10 cellular contexts compared by ENCODE assay signal in the genomic region with DNA sequence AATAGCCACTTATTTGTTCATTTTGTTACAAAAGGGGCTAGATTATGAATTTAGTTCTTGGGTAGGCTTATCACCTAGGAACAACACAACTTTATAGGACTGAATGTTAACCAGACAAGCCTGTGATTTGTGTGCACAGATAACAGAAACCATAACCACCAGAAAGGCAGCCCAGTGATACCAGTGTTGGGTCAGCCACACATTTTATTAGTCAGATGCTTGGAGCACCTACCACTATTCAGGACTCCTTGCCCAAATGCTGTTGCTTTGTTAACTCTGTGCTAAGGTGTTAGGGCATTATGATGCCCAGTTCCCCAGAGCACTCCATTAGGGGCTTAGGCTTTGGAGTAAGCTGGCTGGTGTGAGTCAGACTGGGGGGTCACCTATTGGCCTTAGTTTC. TPM values are rescaled to one million over a fixed set of nuclear protein-coding genes. Genes with fewer than 3 reads are reported as not detected.
DNase-seq lines count a peak whose midpoint lies in the region; ATAC-seq and TF ChIP-seq lines count a peak whose summit lies in the region.
"Had no signal": no experiment of that assay in that cellular context is flagged by ENCODE, and none has a peak within 500 bp of the region (broad histone marks: within the 10 kb centered on the region; RNA-seq: fewer than 3 reads in every experiment).

No MANE protein-coding gene starts in this region.

- no peaks in the 10 kb centered on the region for H3K9me3 ChIP-seq in gastrocnemius medialis
- H3K9me3 ChIP-seq: prostate gland had no signal

- POLR2A ChIA-PET in WTC11 (lab: Charles Lee), result no interaction called here

- peaks cover 50% of the 10 kb centered on the region for H3K4me1 Mint-ChIP-seq in WTC11

- ATAC-seq in HG02610 (IDR thresholded peaks at IDR 0.05; ENCODE audit: unreplicated experiment) (peak; percentile 53), WTC11 (peak; percentile 38; the same call in 1 of the 2 replicates), gastrocnemius medialis (peak; percentile 35 to 51), HG02840 (IDR thresholded peaks at IDR 0.05; ENCODE audit: low FRiP score, unreplicated experiment) (no peak)

- DNase-seq in NCI-H82 (lab: John Stamatoyannopoulos, UW), result peak; percentile 61
- DNase-seq in NCI-H82 treated with DMSO at 0.1 percent for 48 hours (lab: John Stamatoyannopoulos, UW; ENCODE audit: unreplicated experiment), result no peak
- no peak for DNase-seq in WTC11 (ENCODE audit: low spot score)
- DNase-seq in gastrocnemius medialis, result no peak
- no peak for DNase-seq in stimulated activated CD4-positive, alpha-beta T cell treated with anti-CD3 and anti-CD28 coated beads, Interleukin-2, amount 100 ng/mL, for 48 hours
- no peak for DNase-seq in SIG-M5 (lab: John Stamatoyannopoulos, UW)

- no peaks in the 10 kb centered on the region for H3K36me3 Mint-ChIP-seq in WTC11

- peak overlapping the region in 3 of 4 donors; percentile 5 to 6 (median 5) for H3K4me3 ChIP-seq in gastrocnemius medialis
- H3K4me3 ChIP-seq: prostate gland had no signal

- no peak overlapping the region for H3K4me3 Mint-ChIP-seq in WTC11

- CTCF ChIA-PET in WTC11 (lab: Charles Lee), result no interaction called here

- no peaks in the 10 kb centered on the region for H3K9me3 Mint-ChIP-seq in WTC11

- no peak overlapping the region for H3K27ac Mint-ChIP-seq in WTC11

- no peaks in the 10 kb centered on the region for H3K36me3 ChIP-seq in gastrocnemius medialis
- H3K36me3 ChIP-seq: prostate gland had no signal

- no peak for TF ChIP-seq POLR2A in gastrocnemius medialis (IDR thresholded peaks at IDR 0.05)

- TF ChIP-seq CTCF in WTC11 (IDR thresholded peaks at IDR 0.05) (no peak), gastrocnemius medialis (IDR thresholded peaks at IDR 0.05 in 4 of 5, conservative IDR thresholded peaks at IDR 0.05 in 1 of 5) (no peak)

- H3K27ac ChIP-seq in gastrocnemius medialis, result peak overlapping the region; percentile 76 to 86 (median 84)
- H3K27ac ChIP-seq: 22Rv1, prostate gland had no signal

- peaks cover 89 to 93% of the 10 kb centered on the region in 2 donors for H3K4me1 ChIP-seq in gastrocnemius medialis
- H3K4me1 ChIP-seq: prostate gland had no signal

- no peaks in the 10 kb centered on the region for H3K27me3 ChIP-seq in gastrocnemius medialis

- in situ Hi-C loops in gastrocnemius medialis (cut with MboI; ENCODE audit: low sequenced_read_pairs in 4 of 4), result no loop called here

- H3K27me3 Mint-ChIP-seq in WTC11 (ENCODE audit: low read depth), result no peaks in the 10 kb centered on the region

- intact Hi-C loops in gastrocnemius medialis (cut with DNase I; ENCODE audit: low total_unique reads), result loop anchor here (5.0 kb wide), 1 partner anchor 180 kb away; no protein-coding TSS in a partner anchor

TF ChIP-seq in WTC11, 78 proteins besides CTCF, POLR2A, EP300 and RAD21:
- TF ChIP-seq CREM (CRISPR knock-in tag; IDR thresholded peaks at IDR 0.05), result no peak
- no peak for TF ChIP-seq ZNF671 (CRISPR knock-in tag; IDR thresholded peaks at IDR 0.05)
- no peak for TF ChIP-seq IRF2 (CRISPR knock-in tag; IDR thresholded peaks at IDR 0.05; ENCODE audit: borderline replicate concordance, low read depth)
- TF ChIP-seq MYBL2 (CRISPR knock-in tag; IDR thresholded peaks at IDR 0.05), result no peak
- TF ChIP-seq JAZF1 (CRISPR knock-in tag; IDR thresholded peaks at IDR 0.05), result no peak
- TF ChIP-seq, protein P1, sequence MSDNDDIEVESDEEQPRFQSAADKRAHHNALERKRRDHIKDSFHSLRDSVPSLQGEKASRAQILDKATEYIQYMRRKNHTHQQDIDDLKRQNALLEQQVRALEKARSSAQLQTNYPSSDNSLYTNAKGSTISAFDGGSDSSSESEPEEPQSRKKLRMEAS (CRISPR knock-in tag; IDR thresholded peaks at IDR 0.05), result no peak
- TF ChIP-seq OVOL2 (CRISPR knock-in tag; IDR thresholded peaks at IDR 0.05; ENCODE audit: borderline replicate concordance), result no peak
- TF ChIP-seq, protein P2, sequence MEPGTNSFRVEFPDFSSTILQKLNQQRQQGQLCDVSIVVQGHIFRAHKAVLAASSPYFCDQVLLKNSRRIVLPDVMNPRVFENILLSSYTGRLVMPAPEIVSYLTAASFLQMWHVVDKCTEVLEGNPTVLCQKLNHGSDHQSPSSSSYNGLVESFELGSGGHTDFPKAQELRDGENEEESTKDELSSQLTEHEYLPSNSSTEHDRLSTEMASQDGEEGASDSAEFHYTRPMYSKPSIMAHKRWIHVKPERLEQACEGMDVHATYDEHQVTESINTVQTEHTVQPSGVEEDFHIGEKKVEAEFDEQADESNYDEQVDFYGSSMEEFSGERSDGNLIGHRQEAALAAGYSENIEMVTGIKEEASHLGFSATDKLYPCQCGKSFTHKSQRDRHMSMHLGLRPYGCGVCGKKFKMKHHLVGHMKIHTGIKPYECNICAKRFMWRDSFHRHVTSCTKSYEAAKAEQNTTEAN (CRISPR knock-in tag; IDR thresholded peaks at IDR 0.05), result no peak
- TF ChIP-seq ZNF138 (CRISPR knock-in tag; conservative IDR thresholded peaks at IDR 0.05), result no peak
- TF ChIP-seq, protein P3, sequence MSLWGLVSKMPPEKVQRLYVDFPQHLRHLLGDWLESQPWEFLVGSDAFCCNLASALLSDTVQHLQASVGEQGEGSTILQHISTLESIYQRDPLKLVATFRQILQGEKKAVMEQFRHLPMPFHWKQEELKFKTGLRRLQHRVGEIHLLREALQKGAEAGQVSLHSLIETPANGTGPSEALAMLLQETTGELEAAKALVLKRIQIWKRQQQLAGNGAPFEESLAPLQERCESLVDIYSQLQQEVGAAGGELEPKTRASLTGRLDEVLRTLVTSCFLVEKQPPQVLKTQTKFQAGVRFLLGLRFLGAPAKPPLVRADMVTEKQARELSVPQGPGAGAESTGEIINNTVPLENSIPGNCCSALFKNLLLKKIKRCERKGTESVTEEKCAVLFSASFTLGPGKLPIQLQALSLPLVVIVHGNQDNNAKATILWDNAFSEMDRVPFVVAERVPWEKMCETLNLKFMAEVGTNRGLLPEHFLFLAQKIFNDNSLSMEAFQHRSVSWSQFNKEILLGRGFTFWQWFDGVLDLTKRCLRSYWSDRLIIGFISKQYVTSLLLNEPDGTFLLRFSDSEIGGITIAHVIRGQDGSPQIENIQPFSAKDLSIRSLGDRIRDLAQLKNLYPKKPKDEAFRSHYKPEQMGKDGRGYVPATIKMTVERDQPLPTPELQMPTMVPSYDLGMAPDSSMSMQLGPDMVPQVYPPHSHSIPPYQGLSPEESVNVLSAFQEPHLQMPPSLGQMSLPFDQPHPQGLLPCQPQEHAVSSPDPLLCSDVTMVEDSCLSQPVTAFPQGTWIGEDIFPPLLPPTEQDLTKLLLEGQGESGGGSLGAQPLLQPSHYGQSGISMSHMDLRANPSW (CRISPR knock-in tag; conservative IDR thresholded peaks at IDR 0.05; ENCODE audit: low read depth), result no peak
- no peak for TF ChIP-seq ZNF317 (CRISPR knock-in tag; IDR thresholded peaks at IDR 0.05; ENCODE audit: borderline replicate concordance, low read depth)
TF ChIP-seq in WTC11: peak in this region for 0.

RNA-seq across cellular contexts. Expression of a gene that starts 22.5 kb away (rescaled TPM):
- total RNA-seq in WTC11 (2021) (9.1 to 11.8 TPM (median 10.4 TPM) in 3 replicates), gastrocnemius medialis (10 to 100 TPM; 23.9 to 37.2 (median 32.7) TPM)
